ENCODE assay signal across 16 cellular contexts in the genomic region with DNA sequence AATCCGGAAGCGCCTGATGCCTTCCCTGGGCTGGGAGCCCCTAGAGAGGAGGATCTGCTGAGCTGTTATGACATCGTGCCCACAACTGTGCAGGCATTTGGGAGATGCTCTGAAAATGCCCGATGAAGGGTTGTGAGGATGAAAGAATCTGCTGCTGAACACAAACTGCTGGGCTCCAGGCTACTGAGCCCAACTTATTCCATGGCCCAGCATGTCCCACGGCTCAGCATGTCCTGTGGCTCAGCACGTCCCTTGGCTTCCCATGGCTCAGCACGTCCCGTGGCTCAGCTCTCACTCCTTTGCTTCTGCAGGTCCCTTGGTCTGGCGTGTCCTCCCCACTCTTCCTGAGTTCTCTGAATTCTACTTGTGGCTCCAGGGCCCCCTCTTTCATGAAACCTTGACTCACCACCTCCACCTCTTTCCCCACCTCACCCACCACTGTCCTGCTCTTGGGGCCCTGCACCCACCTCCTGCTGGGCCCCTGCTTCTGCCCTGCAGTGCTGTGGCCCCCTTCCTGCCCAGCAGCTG.
DNase-seq lines count a peak whose midpoint lies in the region; ATAC-seq and TF ChIP-seq lines count a peak whose summit lies in the region.
"Had no signal": no experiment of that assay in that cellular context is flagged by ENCODE, and none has a peak within 500 bp of the region (broad histone marks: within the 10 kb centered on the region; RNA-seq: fewer than 3 reads in every experiment).

No MANE protein-coding gene starts in this region.

- peak; percentile 4 for DNase-seq in Karpas-422
- no peak for DNase-seq in dorsolateral prefrontal cortex
- peak; percentile 32 for DNase-seq in upper lobe of right lung
- no peak for DNase-seq in GF-D8 (lab: John Stamatoyannopoulos, UW)
- no peak for DNase-seq in H7
- DNase-seq: C1 segment of cervical spinal cord; Calu3; CD4-positive, alpha-beta memory T cell; COR-L47; DMS53; DMS79 treated with DMSO at 0.1 percent for 48 hours; GOT3; HCEC 1CT had no signal

- H3K27ac ChIP-seq in BLaER1 (no peak overlapping the region), Karpas-422 (ENCODE audit: low read length) (no peak overlapping the region), dorsolateral prefrontal cortex (peak overlapping the region in 46 of 59 donors; percentile 1 to 85 (median 64)), upper lobe of right lung (no peak overlapping the region)
- H3K27ac ChIP-seq: 22Rv1 had no signal

- peaks cover 14% of the 10 kb centered on the region; the same call in 1 of the 2 replicates for H3K9me3 ChIP-seq in BLaER1
- no peaks in the 10 kb centered on the region for H3K9me3 ChIP-seq in Karpas-422 (ENCODE audit: low read length)
- H3K9me3 ChIP-seq in upper lobe of right lung, result no peaks in the 10 kb centered on the region

- H3K4me1 ChIP-seq in BLaER1 (peaks cover 99% of the 10 kb centered on the region), Karpas-422 (ENCODE audit: low read length) (no peaks in the 10 kb centered on the region), upper lobe of right lung (no peaks in the 10 kb centered on the region)

- intact Hi-C loops in dorsolateral prefrontal cortex (cut with DNase I) (no loop called here), upper lobe of right lung (cut with DNase I) (no loop called here)

- H3K36me3 ChIP-seq in BLaER1 (peaks cover 82% of the 10 kb centered on the region), Karpas-422 (ENCODE audit: insufficient read depth, low read length) (no peaks in the 10 kb centered on the region), upper lobe of right lung (no peaks in the 10 kb centered on the region), H7 (replicated peaks; ENCODE audit: control insufficient read depth, insufficient read depth, low read length) (no peaks in the 10 kb centered on the region)

- H3K9me2 ChIP-seq in Karpas-422 (replicated peaks; ENCODE audit: insufficient read depth, low read length), result no peaks in the 10 kb centered on the region

- H4K20me1 ChIP-seq in BLaER1 (peaks cover 100% of the 10 kb centered on the region), Karpas-422 (ENCODE audit: insufficient read depth, low read depth, low read length) (no peaks in the 10 kb centered on the region)

- H3K9ac ChIP-seq in BLaER1 (no peak overlapping the region), Karpas-422 (ENCODE audit: low read length) (no peak overlapping the region)

- no peak for ATAC-seq in upper lobe of right lung
- ATAC-seq in HG02970 (IDR thresholded peaks at IDR 0.05; ENCODE audit: low FRiP score, unreplicated experiment), result no peak

- TF ChIP-seq CTCF in dorsolateral prefrontal cortex (IDR thresholded peaks at IDR 0.05 in 54 of 56, conservative IDR thresholded peaks at IDR 0.05 in 2 of 56; ENCODE audit: low read depth in 1 of 56, partially characterized antibody in 56 of 56) (no peak), upper lobe of right lung (IDR thresholded peaks at IDR 0.05) (no peak)

- H3K27me3 ChIP-seq in BLaER1, result no peaks in the 10 kb centered on the region
- H3K27me3 ChIP-seq in Karpas-422 (ENCODE audit: low read length), result no peaks in the 10 kb centered on the region
- H3K27me3 ChIP-seq in dorsolateral prefrontal cortex, result no peaks in the 10 kb centered on the region
- peaks cover 3% of the 10 kb centered on the region for H3K27me3 ChIP-seq in upper lobe of right lung
- no peaks in the 10 kb centered on the region; the same call in 1 of the 2 replicates for H3K27me3 ChIP-seq in H7 (ENCODE audit: control insufficient read depth, insufficient read depth, low read length)

- H3K4me2 ChIP-seq in BLaER1, result peak overlapping the region; percentile 69
- no peak overlapping the region for H3K4me2 ChIP-seq in Karpas-422 (ENCODE audit: low read depth, low read length, poor library complexity, severe bottlenecking)

- H2AFZ ChIP-seq in Karpas-422 (ENCODE audit: low read length), result no peak overlapping the region

- no peaks in the 10 kb centered on the region for H3K79me2 ChIP-seq in Karpas-422 (ENCODE audit: low read length)

- H3K4me3 ChIP-seq in BLaER1, result no peak overlapping the region
- no peak overlapping the region for H3K4me3 ChIP-seq in Karpas-422 (ENCODE audit: low read length)
- no peak overlapping the region for H3K4me3 ChIP-seq in dorsolateral prefrontal cortex
- H3K4me3 ChIP-seq in upper lobe of right lung, result no peak overlapping the region
- no peak overlapping the region for H3K4me3 ChIP-seq in H7 (ENCODE audit: insufficient read depth, low read depth, low read length)

Comparison
In these comparisons a context has a peak if more than half of its experiments do, and no peak if none do; other contexts are left out.
1. H3K27ac ChIP-seq: peak in dorsolateral prefrontal cortex (46 of 59); none in BLaER1 (single experiment), Karpas-422 (single experiment) and upper lobe of right lung (single experiment).
2. DNase-seq: peak in Karpas-422 (single experiment) and upper lobe of right lung (single experiment); none in dorsolateral prefrontal cortex (0 of 10), GF-D8 (single experiment) and H7 (single experiment).